15 cellular contexts compared by ENCODE assay signal in the genomic region with DNA sequence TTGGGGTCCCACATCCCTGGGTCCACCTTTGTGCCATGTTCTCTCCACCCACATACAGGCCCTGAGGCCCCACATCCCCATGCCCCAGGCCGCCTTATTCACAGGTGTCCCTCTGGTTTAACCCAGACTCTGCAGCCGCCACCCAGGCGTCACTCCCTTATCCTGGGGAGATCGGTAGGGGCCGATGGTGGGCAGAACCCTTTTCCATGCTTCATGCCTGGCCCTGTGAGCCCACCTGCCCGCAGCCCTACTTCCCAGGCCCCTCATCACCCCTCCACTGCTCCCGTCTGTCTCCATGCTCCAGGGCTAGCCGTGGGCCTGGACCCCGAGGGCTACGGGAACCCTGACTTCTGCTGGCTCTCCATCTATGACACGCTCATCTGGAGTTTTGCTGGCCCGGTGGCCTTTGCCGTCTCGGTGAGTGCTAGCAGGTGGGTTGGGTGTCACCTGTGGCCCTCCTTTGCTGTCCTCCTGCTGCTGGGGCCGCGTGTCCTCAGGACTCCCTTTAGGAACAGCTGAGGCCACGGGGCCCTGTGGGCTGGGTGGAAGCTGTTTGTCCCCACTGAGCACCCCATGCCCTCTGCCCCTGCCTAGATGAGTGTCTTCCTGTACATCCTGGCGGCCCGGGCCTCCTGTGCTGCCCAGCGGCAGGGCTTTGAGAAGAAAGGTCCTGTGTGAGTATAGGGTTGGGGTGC. TPM values are rescaled to one million over a fixed set of nuclear protein-coding genes. Genes with fewer than 3 reads are reported as not detected.
A peak's percentile ranks its signal among the peaks of the same experiment; 100 is the strongest.
DNase-seq lines count a peak whose midpoint lies in the region; ATAC-seq and TF ChIP-seq lines count a peak whose summit lies in the region.
"Had no signal": no experiment of that assay in that cellular context is flagged by ENCODE, and none has a peak within 500 bp of the region (broad histone marks: within the 10 kb centered on the region; RNA-seq: fewer than 3 reads in every experiment).

No MANE protein-coding gene starts in this region.

- H3K4me3 ChIP-seq in left ventricle myocardium inferior = no peak overlapping the region
- no peak overlapping the region for H3K4me3 ChIP-seq in right cardiac atrium (ENCODE audit: low read length)
- no peak overlapping the region for H3K4me3 ChIP-seq in dorsolateral prefrontal cortex
- H3K4me3 ChIP-seq in thyroid gland (replicated peaks in 1 of 3) = no peak overlapping the region
- H3K4me3 ChIP-seq: BLaER1 treated with 17β-estradiol and CSF1 and Interleukin-3, amounts not matched to agents 10 nM and 100 nM had no signal

- H3K27me3 Mint-ChIP-seq in neural crest cell (ENCODE audit: low read depth) = no peaks in the 10 kb centered on the region

- no peak overlapping the region for H3K4me3 Mint-ChIP-seq in neural crest cell

- peaks cover 9% of the 10 kb centered on the region for H3K36me3 Mint-ChIP-seq in neural crest cell (ENCODE audit: low read depth)

- no peak for ATAC-seq in right cardiac atrium

- no peak for TF ChIP-seq POLR2A in thyroid gland (IDR thresholded peaks at IDR 0.05)

- no peak overlapping the region for H3K27ac ChIP-seq in left ventricle myocardium inferior (replicated peaks)
- no peak overlapping the region for H3K27ac ChIP-seq in right cardiac atrium (ENCODE audit: low read length)
- H3K27ac ChIP-seq in dorsolateral prefrontal cortex = peak overlapping the region in 36 of 59 donors; percentile 4 to 100 (median 94)
- no peak overlapping the region for H3K27ac ChIP-seq in thyroid gland
- H3K27ac ChIP-seq: BLaER1 treated with 17β-estradiol and CSF1 and Interleukin-3, amounts not matched to agents 10 nM and 100 nM had no signal

- no peaks in the 10 kb centered on the region for H3K4me1 ChIP-seq in left ventricle myocardium inferior
- H3K4me1 ChIP-seq in right cardiac atrium (ENCODE audit: control insufficient read depth, insufficient read depth, low read length) = peaks cover 2% of the 10 kb centered on the region
- H3K4me1 ChIP-seq in thyroid gland = peaks cover 17 to 19% of the 10 kb centered on the region in 2 donors

- peak; percentile 10 for DNase-seq in left ventricle myocardium inferior
- DNase-seq in right cardiac atrium = no peak
- peak in 1 of 10 donors; percentile 46 for DNase-seq in dorsolateral prefrontal cortex
- DNase-seq in neural crest cell (ENCODE audit: low read depth, low spot score) = no peak
- DNase-seq in NOMO-1 (lab: John Stamatoyannopoulos, UW; ENCODE audit: unreplicated experiment in 2 of 2) = no peak
- no peak for DNase-seq in thyroid gland
- DNase-seq in hepatic stellate cell (ENCODE audit: low spot score) = no peak
- DNase-seq: DMS79 treated with DMSO at 0.1 percent for 48 hours, HCEC 1CT, NCI-H1105, NCI-H1694, NCI-H345, NCI-H69 had no signal

- H3K27me3 ChIP-seq in left ventricle myocardium inferior (ENCODE audit: low read depth) (no peaks in the 10 kb centered on the region), right cardiac atrium (ENCODE audit: control insufficient read depth, insufficient read depth) (no peaks in the 10 kb centered on the region), dorsolateral prefrontal cortex (no peaks in the 10 kb centered on the region), thyroid gland (no peaks in the 10 kb centered on the region)
- H3K27me3 ChIP-seq: BLaER1 treated with 17β-estradiol and CSF1 and Interleukin-3, amounts not matched to agents 10 nM and 100 nM had no signal

- no peaks in the 10 kb centered on the region for H3K36me3 ChIP-seq in left ventricle myocardium inferior
- H3K36me3 ChIP-seq in thyroid gland = peaks cover 16 to 24% of the 10 kb centered on the region in 2 donors

- intact Hi-C loops in left ventricle myocardium inferior (cut with micrococcal nuclease) = loop anchor here (10.0 kb wide), 1 partner anchor 244 kb away; no protein-coding TSS in a partner anchor
- intact Hi-C loops in right cardiac atrium (cut with DNase I) = no loop called here
- intact Hi-C loops in dorsolateral prefrontal cortex (cut with DNase I) = loop anchor here in 1 of 2 donors (5.0 kb wide), 1 partner anchor 42 kb away; no protein-coding TSS in a partner anchor
- intact Hi-C loops in thyroid gland (cut with DNase I) = no loop called here

- H3K9me3 Mint-ChIP-seq in neural crest cell = no peaks in the 10 kb centered on the region

- WGBS in right cardiac atrium = 89% methylated on average over 20 of the region's 20 CpGs
- WGBS in thyroid gland, 2 donors = 94 to 95% methylated on average over 17 to 20 of the region's 20 CpGs

- peaks cover 21% of the 10 kb centered on the region for H3K4me1 Mint-ChIP-seq in neural crest cell

- TF ChIP-seq CTCF in left ventricle myocardium inferior (IDR thresholded peaks at IDR 0.05; ENCODE audit: borderline replicate concordance) (no peak), dorsolateral prefrontal cortex (IDR thresholded peaks at IDR 0.05 in 54 of 56, conservative IDR thresholded peaks at IDR 0.05 in 2 of 56; ENCODE audit: low read depth in 1 of 56, partially characterized antibody in 56 of 56) (no peak), neural crest cell (conservative IDR thresholded peaks at IDR 0.05) (no peak), thyroid gland (IDR thresholded peaks at IDR 0.05) (no peak)

- peak overlapping the region; percentile 95 for H3K27ac Mint-ChIP-seq in neural crest cell (ENCODE audit: unreplicated experiment)

- no peaks in the 10 kb centered on the region for H3K9me3 ChIP-seq in left ventricle myocardium inferior (replicated peaks)
- H3K9me3 ChIP-seq in right cardiac atrium (ENCODE audit: control insufficient read depth, low read length) = no peaks in the 10 kb centered on the region
- H3K9me3 ChIP-seq in thyroid gland = no peaks in the 10 kb centered on the region
- H3K9me3 ChIP-seq: BLaER1 treated with 17β-estradiol and CSF1 and Interleukin-3, amounts not matched to agents 10 nM and 100 nM had no signal

RNA-seq across cellular contexts. Expression of a gene that starts 12.2 kb away (rescaled TPM):
- total RNA-seq in left ventricle myocardium inferior (0.80 TPM), right cardiac atrium (1 to 10 TPM; 1.6 to 4.6 (median 2.3) TPM), dorsolateral prefrontal cortex (100 to 1,000 TPM in 19 of 120 experiments, 10 to 100 TPM in 101; 52.9 to 176 (median 79.2) TPM), neural crest cell (100 and 102 TPM in 2 replicates), thyroid gland (1 to 10 TPM; 1.0 to 4.0 (median 2.2) TPM)
- 2.8 TPM for polyA plus RNA-seq in right cardiac atrium

RNA-seq across cellular contexts. Expression of a gene that starts 21.4 kb away (rescaled TPM):
- total RNA-seq in left ventricle myocardium inferior (4.2 TPM), right cardiac atrium (10 to 100 TPM; 19.1 to 33.2 (median 28.4) TPM), dorsolateral prefrontal cortex (100 to 1,000 TPM; 115 to 213 (median 171) TPM), neural crest cell (97.1 and 99.2 TPM in 2 replicates), thyroid gland (10 to 100 TPM; 23.5 to 54.9 (median 47.6) TPM)
- polyA plus RNA-seq in right cardiac atrium = 16.0 TPM

RNA-seq across cellular contexts. Expression of a gene that starts 36.0 kb away (rescaled TPM):
- total RNA-seq in left ventricle myocardium inferior = 0.22 TPM
- 100 to 1,000 TPM; 115 to 521 (median 226) TPM for total RNA-seq in right cardiac atrium
- polyA plus RNA-seq in right cardiac atrium = 322 TPM
- total RNA-seq in dorsolateral prefrontal cortex = 10 to 100 TPM in 14 of 120 experiments, 1 to 10 TPM in 106; 1.9 to 14.4 (median 6.7) TPM
- 0.82 TPM in 1 of 2 replicates, not detected in the other for total RNA-seq in neural crest cell
- not detected for total RNA-seq in thyroid gland
- total RNA-seq: G401 had no signal

RNA-seq across cellular contexts. Expression of a gene that starts 57.1 kb away (rescaled TPM):
- total RNA-seq in left ventricle myocardium inferior = 92.0 TPM
- total RNA-seq in right cardiac atrium = 100 to 1,000 TPM; 123 to 146 (median 135) TPM
- 84.5 TPM for polyA plus RNA-seq in right cardiac atrium
- total RNA-seq in dorsolateral prefrontal cortex = 100 to 1,000 TPM; 109 to 280 (median 226) TPM
- total RNA-seq in neural crest cell = 156 and 158 TPM in 2 replicates
- 100 to 1,000 TPM; 164 to 264 (median 200) TPM for total RNA-seq in thyroid gland

Comparison
In these comparisons a context has a peak if more than half of its experiments do, and no peak if none do; other contexts are left out.
1. RNA of a gene that starts 36.0 kb away (total RNA-seq): 115 to 521 TPM in right cardiac atrium; 1.9 to 14.4 TPM in dorsolateral prefrontal cortex, 0.82 TPM in neural crest cell, 0.22 TPM in left ventricle myocardium inferior (single experiment) and not detected in thyroid gland; every median in the first group is over 4 times any median in the second.
2. H3K27ac ChIP-seq: peak in dorsolateral prefrontal cortex (36 of 59); none in left ventricle myocardium inferior (single experiment), right cardiac atrium (single experiment) and thyroid gland (0 of 3).
3. RNA of a gene that starts 12.2 kb away (total RNA-seq): 100 to 102 TPM in neural crest cell and 52.9 to 176 TPM in dorsolateral prefrontal cortex; 1.0 to 4.0 TPM in thyroid gland, 1.6 to 4.6 TPM in right cardiac atrium and 0.80 TPM in left ventricle myocardium inferior (single experiment); every median in the first group is over 4 times any median in the second.